1 cellular context compared by ENCODE assay signal in the genomic region with DNA sequence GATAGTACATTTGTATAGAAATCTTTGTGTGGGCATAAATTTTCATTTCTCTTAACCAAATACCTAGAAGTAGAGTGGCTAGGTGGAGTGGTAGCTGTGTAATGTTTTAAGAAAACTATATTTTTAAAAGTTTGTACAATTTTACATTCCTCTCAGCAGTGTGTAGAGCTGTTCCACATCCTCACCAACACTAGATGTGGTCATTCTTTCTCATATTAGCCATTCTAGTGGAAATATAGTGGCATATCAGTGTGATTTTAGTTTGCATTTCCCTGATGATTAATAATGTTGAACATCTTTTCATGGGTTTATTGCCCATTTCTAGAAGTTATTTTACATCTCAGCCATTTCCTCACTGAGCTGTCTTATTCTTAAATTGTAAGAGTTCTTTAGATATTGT.
TF ChIP-seq lines count a peak whose summit lies in the region.

No MANE protein-coding gene starts in this region.

TF ChIP-seq in HEK293, 187 proteins besides CTCF, POLR2A, EP300 and RAD21 (continued from another document):
- TF ChIP-seq, protein P1, sequence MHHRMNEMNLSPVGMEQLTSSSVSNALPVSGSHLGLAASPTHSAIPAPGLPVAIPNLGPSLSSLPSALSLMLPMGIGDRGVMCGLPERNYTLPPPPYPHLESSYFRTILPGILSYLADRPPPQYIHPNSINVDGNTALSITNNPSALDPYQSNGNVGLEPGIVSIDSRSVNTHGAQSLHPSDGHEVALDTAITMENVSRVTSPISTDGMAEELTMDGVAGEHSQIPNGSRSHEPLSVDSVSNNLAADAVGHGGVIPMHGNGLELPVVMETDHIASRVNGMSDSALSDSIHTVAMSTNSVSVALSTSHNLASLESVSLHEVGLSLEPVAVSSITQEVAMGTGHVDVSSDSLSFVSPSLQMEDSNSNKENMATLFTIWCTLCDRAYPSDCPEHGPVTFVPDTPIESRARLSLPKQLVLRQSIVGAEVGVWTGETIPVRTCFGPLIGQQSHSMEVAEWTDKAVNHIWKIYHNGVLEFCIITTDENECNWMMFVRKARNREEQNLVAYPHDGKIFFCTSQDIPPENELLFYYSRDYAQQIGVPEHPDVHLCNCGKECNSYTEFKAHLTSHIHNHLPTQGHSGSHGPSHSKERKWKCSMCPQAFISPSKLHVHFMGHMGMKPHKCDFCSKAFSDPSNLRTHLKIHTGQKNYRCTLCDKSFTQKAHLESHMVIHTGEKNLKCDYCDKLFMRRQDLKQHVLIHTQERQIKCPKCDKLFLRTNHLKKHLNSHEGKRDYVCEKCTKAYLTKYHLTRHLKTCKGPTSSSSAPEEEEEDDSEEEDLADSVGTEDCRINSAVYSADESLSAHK (tag by site-specific recombination; IDR thresholded peaks at IDR 0.05) = no peak
- TF ChIP-seq, protein P2, sequence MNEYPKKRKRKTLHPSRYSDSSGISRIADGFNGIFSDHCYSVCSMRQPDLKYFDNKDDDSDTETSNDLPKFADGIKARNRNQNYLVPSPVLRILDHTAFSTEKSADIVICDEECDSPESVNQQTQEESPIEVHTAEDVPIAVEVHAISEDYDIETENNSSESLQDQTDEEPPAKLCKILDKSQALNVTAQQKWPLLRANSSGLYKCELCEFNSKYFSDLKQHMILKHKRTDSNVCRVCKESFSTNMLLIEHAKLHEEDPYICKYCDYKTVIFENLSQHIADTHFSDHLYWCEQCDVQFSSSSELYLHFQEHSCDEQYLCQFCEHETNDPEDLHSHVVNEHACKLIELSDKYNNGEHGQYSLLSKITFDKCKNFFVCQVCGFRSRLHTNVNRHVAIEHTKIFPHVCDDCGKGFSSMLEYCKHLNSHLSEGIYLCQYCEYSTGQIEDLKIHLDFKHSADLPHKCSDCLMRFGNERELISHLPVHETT (tag by site-specific recombination; IDR thresholded peaks at IDR 0.05) = no peak
- TF ChIP-seq ZNF514 (tag by site-specific recombination; IDR thresholded peaks at IDR 0.05) = no peak
